Comparison of ENCODE assay signal across 8 cellular contexts in the genomic region with DNA sequence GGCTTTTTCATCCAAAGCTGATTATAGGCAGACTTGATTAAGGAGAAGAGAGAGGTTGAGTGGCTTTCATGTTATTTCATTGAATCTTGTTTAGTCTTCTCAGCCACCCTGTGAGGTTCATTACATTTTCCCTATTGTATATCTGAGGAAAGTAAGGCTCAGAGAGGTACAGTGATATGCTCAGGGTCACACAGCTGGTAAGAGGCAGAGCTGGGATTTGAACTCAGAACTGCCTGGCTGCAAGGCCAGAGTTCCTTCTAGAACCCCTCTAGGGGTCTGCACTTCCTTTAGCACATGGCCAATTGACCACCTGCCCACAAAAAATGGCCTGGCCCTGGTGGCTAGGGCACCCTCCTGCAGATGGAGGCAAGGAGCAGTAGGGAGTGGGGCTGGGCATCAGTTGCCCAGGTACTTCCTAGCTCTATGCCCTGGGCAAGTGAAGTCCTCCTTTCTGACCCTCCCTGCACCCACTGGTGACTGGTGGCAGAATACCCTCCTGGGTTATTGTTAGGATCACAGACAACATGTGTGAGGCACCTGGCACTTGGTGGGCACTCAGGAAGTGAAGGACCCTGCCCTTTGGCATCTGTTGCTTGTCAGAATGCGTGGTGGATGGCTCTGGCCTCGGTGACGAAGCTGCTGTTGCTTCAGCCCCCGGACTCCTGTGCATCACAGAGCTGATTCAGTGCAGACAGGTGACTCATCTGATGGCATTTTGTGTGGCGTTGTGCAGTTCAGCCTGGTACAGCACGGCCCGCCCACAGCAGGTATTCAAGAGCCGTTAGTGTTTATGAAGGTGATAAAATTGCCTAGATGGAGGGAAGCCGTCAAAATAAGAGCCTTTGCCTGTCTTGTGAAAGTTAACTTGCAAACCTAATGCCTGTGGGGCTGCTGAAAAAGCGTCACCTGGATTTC.
DNase-seq lines count a peak whose midpoint lies in the region; ATAC-seq and TF ChIP-seq lines count a peak whose summit lies in the region.

No MANE protein-coding gene starts in this region.

- H3K79me2 ChIP-seq in neural progenitor cell (ENCODE audit: low read depth) = no peaks in the 10 kb centered on the region

- DNase-seq in Caki2 (ENCODE audit: low read depth) = peak; percentile 85
- DNase-seq in NCI-H2107 (lab: John Stamatoyannopoulos, UW) = peak; percentile 74
- peak; percentile 57 to 59 for DNase-seq in T47D (ENCODE audit: low read depth in 1 of 2, low spot score in 1 of 2)
- no peak for DNase-seq in neural progenitor cell (ENCODE audit: low spot score)
- DNase-seq in SKM-1 treated with dmso at 0.1 percent for 144 hours (lab: John Stamatoyannopoulos, UW; ENCODE audit: unreplicated experiment) = no peak
- DNase-seq in NCI-H1436 treated with DMSO at 0.1 percent for 48 hours (lab: John Stamatoyannopoulos, UW) = no peak

- peak overlapping the region; percentile 23 for H3K27ac Mint-ChIP-seq in neural progenitor cell

- peaks cover 66% of the 10 kb centered on the region for H3K4me1 Mint-ChIP-seq in neural progenitor cell

- H3K27ac ChIP-seq in neural progenitor cell = no peak overlapping the region

- H3K9me3 Mint-ChIP-seq in neural progenitor cell = no peaks in the 10 kb centered on the region

- in situ Hi-C loops in Caki2 (cut with HindIII; ENCODE audit: low pct_unique_long_range_greater_than_20kb, low sequenced_read_pairs) = no loop called here
- in situ Hi-C loops in T47D (cut with HindIII; ENCODE audit: low pct_unique_long_range_greater_than_20kb, low sequenced_read_pairs) = no loop called here

- H4K20me1 ChIP-seq in neural progenitor cell (ENCODE audit: low read depth) = no peaks in the 10 kb centered on the region

- ATAC-seq in HG03139 (IDR thresholded peaks at IDR 0.05; ENCODE audit: unreplicated experiment) = no peak
- ATAC-seq in HG03354 (IDR thresholded peaks at IDR 0.05; ENCODE audit: poor library complexity, severe bottlenecking, unreplicated experiment) = no peak

- no peak overlapping the region for H2AFZ ChIP-seq in neural progenitor cell (replicated peaks)

- H3F3A ChIP-seq in neural progenitor cell (ENCODE audit: low read depth) = peaks cover 5% of the 10 kb centered on the region

- no peak overlapping the region for H3K4me3 ChIP-seq in neural progenitor cell

- H3K36me3 Mint-ChIP-seq in neural progenitor cell = no peaks in the 10 kb centered on the region

- peaks cover 4% of the 10 kb centered on the region for H3K27me3 Mint-ChIP-seq in neural progenitor cell (ENCODE audit: insufficient read depth, low read depth)

- no peak overlapping the region for H3K9ac ChIP-seq in neural progenitor cell

- peaks cover 21% of the 10 kb centered on the region for H3K4me1 ChIP-seq in neural progenitor cell

- H3K36me3 ChIP-seq in neural progenitor cell = no peaks in the 10 kb centered on the region

- no peak overlapping the region for H3K4me2 ChIP-seq in neural progenitor cell

- no peaks in the 10 kb centered on the region for H3K9me3 ChIP-seq in neural progenitor cell (ENCODE audit: low read depth)

- H3K4me3 Mint-ChIP-seq in neural progenitor cell = no peak overlapping the region

- no peaks in the 10 kb centered on the region for H3K27me3 ChIP-seq in neural progenitor cell

- no peak for TF ChIP-seq CTCF in neural progenitor cell (IDR thresholded peaks at IDR 0.05)

Comparison
In these comparisons a context has a peak if more than half of its experiments do, and no peak if none do; other contexts are left out.
1. DNase-seq: peak in Caki2 (single experiment), NCI-H2107 (single experiment) and T47D (2 of 2); none in neural progenitor cell (single experiment), SKM-1 treated with dmso at 0.1 percent for 144 hours (single experiment) and NCI-H1436 treated with DMSO at 0.1 percent for 48 hours (single experiment).